In genomic region chr12:92065664-92066063, GRCh38 we compare ENCODE assay signal across 10 cellular contexts.
DNase-seq lines count a peak whose midpoint lies in the region; ATAC-seq lines count a peak whose summit lies in the region.
"Had no signal": no experiment of that assay in that cellular context is flagged by ENCODE, and none has a peak within 500 bp of the region (broad histone marks: within the 10 kb centered on the region; RNA-seq: fewer than 3 reads in every experiment).

No MANE protein-coding gene starts in this region.

- peak overlapping the region; percentile 16 for H3K27ac Mint-ChIP-seq in T-helper 1 cell treated with Interleukin-12 subunit alpha and Interleukin-12 subunit beta and Interleukin-4 antibody, amounts not matched to agents 30 μg/mL and 1 μg/mL, for 36 hours
- peak overlapping the region; percentile 93 for H3K27ac Mint-ChIP-seq in activated naive CD8-positive, alpha-beta T cell
- peak overlapping the region; percentile 76 for H3K27ac Mint-ChIP-seq in stimulated activated memory B cell treated with anti-CD40 and anti-IgM and Interleukin-4, amounts not matched to agents 10 μg/mL and 1 μg/mL and 100 μg/mL, for 72 hours

- H3K9me3 Mint-ChIP-seq in T-helper 1 cell treated with Interleukin-12 subunit alpha and Interleukin-12 subunit beta and Interleukin-4 antibody, amounts not matched to agents 30 μg/mL and 1 μg/mL, for 36 hours = no peaks in the 10 kb centered on the region
- peaks cover 3% of the 10 kb centered on the region for H3K9me3 Mint-ChIP-seq in activated naive CD8-positive, alpha-beta T cell (ENCODE audit: low read depth)
- H3K9me3 Mint-ChIP-seq in stimulated activated memory B cell treated with anti-CD40 and anti-IgM and Interleukin-4, amounts not matched to agents 10 μg/mL and 1 μg/mL and 100 μg/mL, for 72 hours = peaks cover 4% of the 10 kb centered on the region

- peaks cover 6% of the 10 kb centered on the region for H3K36me3 Mint-ChIP-seq in T-helper 1 cell treated with Interleukin-12 subunit alpha and Interleukin-12 subunit beta and Interleukin-4 antibody, amounts not matched to agents 30 μg/mL and 1 μg/mL, for 36 hours (ENCODE audit: low read depth)
- H3K36me3 Mint-ChIP-seq in activated naive CD8-positive, alpha-beta T cell = peaks cover 12% of the 10 kb centered on the region
- H3K36me3 Mint-ChIP-seq in stimulated activated memory B cell treated with anti-CD40 and anti-IgM and Interleukin-4, amounts not matched to agents 10 μg/mL and 1 μg/mL and 100 μg/mL, for 72 hours = peaks cover 8% of the 10 kb centered on the region

- DNase-seq in T-helper 1 cell (no peak), mesenteric fat pad (ENCODE audit: low spot score) (no peak), NAMALWA (ENCODE audit: low spot score) (no peak)
- DNase-seq: DND-41, NCI-H524 had no signal

- ATAC-seq in HG02588 (IDR thresholded peaks at IDR 0.05; ENCODE audit: unreplicated experiment) (peak; percentile 28), HG03354 (IDR thresholded peaks at IDR 0.05; ENCODE audit: poor library complexity, severe bottlenecking, unreplicated experiment) (no peak)
- peak; percentile 78 for ATAC-seq in stimulated activated memory B cell treated with anti-CD40 and anti-IgM and Interleukin-4, amounts not matched to agents 10 μg/mL and 1 μg/mL and 100 μg/mL, for 72 hours

- no peak overlapping the region for H3K4me3 Mint-ChIP-seq in T-helper 1 cell treated with Interleukin-12 subunit alpha and Interleukin-12 subunit beta and Interleukin-4 antibody, amounts not matched to agents 30 μg/mL and 1 μg/mL, for 36 hours
- H3K4me3 Mint-ChIP-seq in activated naive CD8-positive, alpha-beta T cell = peak overlapping the region; percentile 56
- H3K4me3 Mint-ChIP-seq in stimulated activated memory B cell treated with anti-CD40 and anti-IgM and Interleukin-4, amounts not matched to agents 10 μg/mL and 1 μg/mL and 100 μg/mL, for 72 hours = peak overlapping the region; percentile 52

- no peaks in the 10 kb centered on the region for H3K27me3 Mint-ChIP-seq in T-helper 1 cell treated with Interleukin-12 subunit alpha and Interleukin-12 subunit beta and Interleukin-4 antibody, amounts not matched to agents 30 μg/mL and 1 μg/mL, for 36 hours (ENCODE audit: low read depth)
- no peaks in the 10 kb centered on the region for H3K27me3 Mint-ChIP-seq in activated naive CD8-positive, alpha-beta T cell
- no peaks in the 10 kb centered on the region for H3K27me3 Mint-ChIP-seq in stimulated activated memory B cell treated with anti-CD40 and anti-IgM and Interleukin-4, amounts not matched to agents 10 μg/mL and 1 μg/mL and 100 μg/mL, for 72 hours

- peaks cover 19% of the 10 kb centered on the region for H3K4me1 Mint-ChIP-seq in T-helper 1 cell treated with Interleukin-12 subunit alpha and Interleukin-12 subunit beta and Interleukin-4 antibody, amounts not matched to agents 30 μg/mL and 1 μg/mL, for 36 hours (ENCODE audit: low read depth)
- peaks cover 54% of the 10 kb centered on the region for H3K4me1 Mint-ChIP-seq in activated naive CD8-positive, alpha-beta T cell (ENCODE audit: low read depth)
- peaks cover 65% of the 10 kb centered on the region for H3K4me1 Mint-ChIP-seq in stimulated activated memory B cell treated with anti-CD40 and anti-IgM and Interleukin-4, amounts not matched to agents 10 μg/mL and 1 μg/mL and 100 μg/mL, for 72 hours

Comparison
In these comparisons a context has a peak if more than half of its experiments do, and no peak if none do; other contexts are left out.
1. H3K27ac Mint-ChIP-seq: peak in every context shown above with its lines; median percentile 93 in activated naive CD8-positive, alpha-beta T cell; 76 in stimulated activated memory B cell treated with anti-CD40 and anti-IgM and Interleukin-4, amounts not matched to agents 10 μg/mL and 1 μg/mL and 100 μg/mL, for 72 hours; 16 in T-helper 1 cell treated with Interleukin-12 subunit alpha and Interleukin-12 subunit beta and Interleukin-4 antibody, amounts not matched to agents 30 μg/mL and 1 μg/mL, for 36 hours.